Comparison of ENCODE assay signal across 22 cellular contexts in the genomic region with DNA sequence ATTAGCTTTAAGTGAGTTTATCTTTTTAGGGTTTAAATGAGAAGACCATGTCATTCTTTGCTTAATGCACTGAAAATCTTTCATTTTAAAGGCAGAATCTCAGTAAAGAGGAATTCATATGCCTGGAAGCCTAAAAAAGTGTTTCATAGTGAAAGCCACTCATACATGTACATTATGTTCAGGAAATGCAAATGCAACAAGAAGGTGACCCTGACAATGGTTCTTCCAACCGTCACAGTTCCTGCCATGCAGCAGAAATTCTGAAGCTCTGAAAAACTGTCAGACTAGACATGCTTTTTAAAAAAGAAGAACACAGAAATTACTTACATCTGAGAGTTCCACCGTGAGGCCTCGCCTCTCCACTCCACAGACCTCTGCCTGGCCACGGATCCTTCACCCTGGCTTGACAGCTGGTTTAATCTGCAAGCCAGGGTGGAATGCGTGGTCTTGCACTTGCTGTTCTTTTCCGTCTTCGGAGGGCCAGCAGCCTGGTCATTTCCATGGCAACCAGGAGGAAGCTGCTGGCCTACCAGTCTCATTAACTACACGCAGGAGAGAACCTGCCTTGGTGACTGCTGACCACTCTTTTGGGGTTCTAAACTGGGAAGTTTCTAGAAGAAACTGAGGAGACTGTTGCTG. TPM values are rescaled to one million over a fixed set of nuclear protein-coding genes. Genes with fewer than 3 reads are reported as not detected.
DNase-seq lines count a peak whose midpoint lies in the region; ATAC-seq and TF ChIP-seq lines count a peak whose summit lies in the region.
"Had no signal": no experiment of that assay in that cellular context is flagged by ENCODE, and none has a peak within 500 bp of the region (broad histone marks: within the 10 kb centered on the region; RNA-seq: fewer than 3 reads in every experiment).

No MANE protein-coding gene starts in this region.

- peaks cover 3 to 4% of the 10 kb centered on the region in 2 experiments; a peak in 2 of 5 replicates for H3K9me3 Mint-ChIP-seq in H9
- peaks cover 8% of the 10 kb centered on the region for H3K9me3 Mint-ChIP-seq in progenitor cell of endocrine pancreas (ENCODE audit: low read depth)
- no peaks in the 10 kb centered on the region for H3K9me3 Mint-ChIP-seq in activated CD8-positive, alpha-beta memory T cell treated with anti-CD3 and anti-CD28 coated beads, Interleukin-2, amount 10 ng/mL, durations not matched to agents 7 days and 5 days (ENCODE audit: low read depth)
- H3K9me3 Mint-ChIP-seq: activated naive CD4-positive, alpha-beta T cell treated with anti-CD3 and anti-CD28 coated beads, Interleukin-2, amount 50 U/mL, for 72 hours had no signal

- WGBS in H9 (ENCODE audit: extremely low coverage, insufficient read length, low lambda C conversion rate) = no CpG with 5 or more reads among the region's 8 CpGs

- H2AK5ac ChIP-seq in H9 (ENCODE audit: insufficient read length, low read length) = no peak overlapping the region

- no peak overlapping the region for H3K18ac ChIP-seq in H9 (ENCODE audit: insufficient read length, low read depth, low read length)

- no peaks in the 10 kb centered on the region for H3K36me3 ChIP-seq in SJCRH30
- H3K36me3 ChIP-seq: pancreas, spleen had no signal

- DNase-seq in H9 = peak; percentile 46
- DNase-seq in SJCRH30 = peak; percentile 68 to 70
- peak; percentile 52 for DNase-seq in iPS-NIHi11 (ENCODE audit: low spot score)
- DNase-seq in progenitor cell of endocrine pancreas (ENCODE audit: low spot score, unreplicated experiment) = peak; percentile 26
- no peak for DNase-seq in hepatic stellate cell (ENCODE audit: low spot score)
- no peak for DNase-seq in NCI-H2196 (lab: John Stamatoyannopoulos, UW; ENCODE audit: unreplicated experiment)
- no peak for DNase-seq in activated CD8-positive, alpha-beta memory T cell treated with anti-CD3 and anti-CD28 coated beads, Interleukin-2, amount 10 ng/mL, durations not matched to agents 7 days and 5 days
- DNase-seq: activated CD4-positive, alpha-beta T cell treated with anti-CD3 and anti-CD28 coated beads for 4 hours; activated T-cell treated with anti-CD3 and anti-CD28 coated beads, Interleukin-2, amount 50 U/mL, for 1 hour; DMS53; foreskin keratinocyte; HCEC 1CT; mesenchymal stem cell; NCI-H2171 treated with DMSO at 0.1 percent for 48 hours; SHP77; spleen; stimulated activated naive CD4-positive, alpha-beta T cell treated with Interleukin-2 at 50 U/mL for 16 hours; trophoblast cell had no signal

- no peak overlapping the region for H2BK15ac ChIP-seq in H9 (ENCODE audit: low read depth, low read length)

- no peak overlapping the region for H3K23ac ChIP-seq in H9 (ENCODE audit: insufficient read length, low read depth, low read length)

- CTCF ChIA-PET in activated CD8-positive, alpha-beta memory T cell treated with anti-CD3 and anti-CD28 coated beads, Interleukin-2, amount 10 ng/mL, durations not matched to agents 7 days and 5 days (lab: Charles Lee) = interaction anchor here (1.1 to 1.7 kb wide), 3 partner anchors 12 to 160 kb away, joined by 3 to 4 read pairs (median 4); no protein-coding TSS in a partner anchor

- H4K20me1 ChIP-seq in H9 (ENCODE audit: control insufficient read depth, insufficient read depth, insufficient read length) = no peaks in the 10 kb centered on the region

- no peak overlapping the region for H3K4me3 Mint-ChIP-seq in H9
- peak overlapping the region; percentile 24 for H3K4me3 Mint-ChIP-seq in progenitor cell of endocrine pancreas (ENCODE audit: low read depth)
- no peak overlapping the region for H3K4me3 Mint-ChIP-seq in activated CD8-positive, alpha-beta memory T cell treated with anti-CD3 and anti-CD28 coated beads, Interleukin-2, amount 10 ng/mL, durations not matched to agents 7 days and 5 days

- H3K36me3 Mint-ChIP-seq in H9 (ENCODE audit: insufficient read depth in 1 of 3, low read depth in 3 of 3) (no peaks in the 10 kb centered on the region), progenitor cell of endocrine pancreas (ENCODE audit: insufficient read depth) (peaks cover 1% of the 10 kb centered on the region)
- no peaks in the 10 kb centered on the region for H3K36me3 Mint-ChIP-seq in activated CD8-positive, alpha-beta memory T cell treated with anti-CD3 and anti-CD28 coated beads, Interleukin-2, amount 10 ng/mL, durations not matched to agents 7 days and 5 days

- TF ChIP-seq CTCF in H9 (conservative IDR thresholded peaks at IDR 0.05) (no peak), progenitor cell of endocrine pancreas (IDR thresholded peaks at IDR 0.05; ENCODE audit: unreplicated experiment) (no peak)

- H3K4me1 ChIP-seq in H9 (ENCODE audit: insufficient read depth, low read length) = no peaks in the 10 kb centered on the region
- no peaks in the 10 kb centered on the region for H3K4me1 ChIP-seq in SJCRH30
- H3K4me1 ChIP-seq: foreskin keratinocyte had no signal

- H4K5ac ChIP-seq in H9 (ENCODE audit: insufficient read length, low read depth, low read length) = no peak overlapping the region

- no peak overlapping the region for H3K4me2 ChIP-seq in H9 (ENCODE audit: insufficient read depth, insufficient read length, low read length)

- H3K27ac ChIP-seq in H9 (ENCODE audit: insufficient read length, low read depth, low read length) (no peak overlapping the region), SJCRH30 (no peak overlapping the region)
- H3K27ac ChIP-seq: C4-2B, foreskin keratinocyte had no signal

- no peak overlapping the region for H3K4me3 ChIP-seq in SJCRH30

- no peak overlapping the region for H2BK5ac ChIP-seq in H9 (ENCODE audit: insufficient read length, low read length)

- H3K79me2 ChIP-seq in H9 (ENCODE audit: insufficient read depth, low read length) = no peaks in the 10 kb centered on the region

- H4K91ac ChIP-seq in H9 (ENCODE audit: insufficient read length, low read depth, low read length) = no peak overlapping the region

- no peaks in the 10 kb centered on the region for H3K79me1 ChIP-seq in H9 (ENCODE audit: insufficient read depth, low read depth, low read length, poor library complexity, severe bottlenecking)

- H4K8ac ChIP-seq in H9 (replicated peaks; ENCODE audit: insufficient read length, low read depth, low read length) = no peak overlapping the region

- H3K4me1 Mint-ChIP-seq in H9 (peaks cover 6 to 11% of the 10 kb centered on the region in 2 experiments), progenitor cell of endocrine pancreas (ENCODE audit: low read depth) (peaks cover 32% of the 10 kb centered on the region)
- H3K4me1 Mint-ChIP-seq in activated CD8-positive, alpha-beta memory T cell treated with anti-CD3 and anti-CD28 coated beads, Interleukin-2, amount 10 ng/mL, durations not matched to agents 7 days and 5 days = peaks cover 3% of the 10 kb centered on the region

- no peaks in the 10 kb centered on the region for H3K27me3 Mint-ChIP-seq in H9 (ENCODE audit: low read depth)
- H3K27me3 Mint-ChIP-seq in progenitor cell of endocrine pancreas = peaks cover 3% of the 10 kb centered on the region
- H3K27me3 Mint-ChIP-seq in activated CD8-positive, alpha-beta memory T cell treated with anti-CD3 and anti-CD28 coated beads, Interleukin-2, amount 10 ng/mL, durations not matched to agents 7 days and 5 days = no peaks in the 10 kb centered on the region

- no peak overlapping the region for H3K27ac Mint-ChIP-seq in H9
- H3K27ac Mint-ChIP-seq in progenitor cell of endocrine pancreas = peak overlapping the region; percentile 57
- no peak overlapping the region for H3K27ac Mint-ChIP-seq in activated CD8-positive, alpha-beta memory T cell treated with anti-CD3 and anti-CD28 coated beads, Interleukin-2, amount 10 ng/mL, durations not matched to agents 7 days and 5 days
- H3K27ac Mint-ChIP-seq: activated naive CD4-positive, alpha-beta T cell treated with anti-CD3 and anti-CD28 coated beads, Interleukin-2, amount 50 U/mL, for 72 hours had no signal

- H2AFZ ChIP-seq in H9 (ENCODE audit: low read length) = no peak overlapping the region

- H3T11ph ChIP-seq in H9 (ENCODE audit: low read length) = no peak overlapping the region

- H2BK120ac ChIP-seq in H9 (ENCODE audit: low read depth, low read length, poor library complexity, severe bottlenecking) = no peak overlapping the region

- no peak overlapping the region for H2BK12ac ChIP-seq in H9 (ENCODE audit: insufficient read length, low read depth, low read length)

- no peaks in the 10 kb centered on the region for H3K9me3 ChIP-seq in H9 (ENCODE audit: control insufficient read depth, low read depth, low read length)
- no peaks in the 10 kb centered on the region for H3K9me3 ChIP-seq in SJCRH30 (replicated peaks)
- H3K9me3 ChIP-seq: pancreas had no signal

- H3K9ac ChIP-seq in H9 (ENCODE audit: extremely low read depth, insufficient read length, low read length) = no peak overlapping the region

- H3K56ac ChIP-seq in H9 (ENCODE audit: insufficient read length, low read depth, low read length) = no peak overlapping the region

- H2BK20ac ChIP-seq in H9 (ENCODE audit: low read depth, low read length, poor library complexity, severe bottlenecking) = no peak overlapping the region

- no peaks in the 10 kb centered on the region for H3K27me3 ChIP-seq in H9 (ENCODE audit: insufficient read depth, low read length)
- no peaks in the 10 kb centered on the region for H3K27me3 ChIP-seq in SJCRH30
- H3K27me3 ChIP-seq: foreskin keratinocyte, pancreas, spleen had no signal

- no peak overlapping the region for H3K14ac ChIP-seq in H9 (ENCODE audit: insufficient read depth, low read length)

- ATAC-seq in GM21526 (IDR thresholded peaks at IDR 0.05; ENCODE audit: low FRiP score, unreplicated experiment) = no peak
- no peak for ATAC-seq in activated CD8-positive, alpha-beta memory T cell treated with anti-CD3 and anti-CD28 coated beads, Interleukin-2, amount 10 ng/mL, durations not matched to agents 7 days and 5 days
- ATAC-seq: activated naive CD4-positive, alpha-beta T cell treated with anti-CD3 and anti-CD28 coated beads, Interleukin-2, amount 50 U/mL, for 72 hours; foreskin keratinocyte had no signal

- H3K23me2 ChIP-seq in H9 (ENCODE audit: insufficient read length, low read depth, low read length, poor library complexity, severe bottlenecking) = no peaks in the 10 kb centered on the region

- H3K4ac ChIP-seq in H9 (ENCODE audit: low read depth, low read length) = no peak overlapping the region

RNA-seq across cellular contexts. Expression of a gene that starts 41.8 kb away (rescaled TPM):
- total RNA-seq in H9 (2021) (63.6 and 65.3 TPM in 2 replicates), progenitor cell of endocrine pancreas (97.7 and 98.1 TPM in 2 replicates)
- total RNA-seq in SJCRH30 (2014; rRNA removed; shearing (Covaris generic)) = 67.5 and 81.7 TPM in 2 replicates
- 10 to 100 TPM; 49.6 to 58.3 TPM for total RNA-seq in activated CD8-positive, alpha-beta memory T cell treated with anti-CD3 and anti-CD28 coated beads, Interleukin-2, amount 10 ng/mL, durations not matched to agents 7 days and 5 days

Comparison
In these comparisons a context has a peak if more than half of its experiments do, and no peak if none do; other contexts are left out.
1. DNase-seq: peak in H9 (single experiment), SJCRH30 (2 of 2), iPS-NIHi11 (single experiment) and progenitor cell of endocrine pancreas (single experiment); none in hepatic stellate cell (single experiment), NCI-H2196 (single experiment) and activated CD8-positive, alpha-beta memory T cell treated with anti-CD3 and anti-CD28 coated beads, Interleukin-2, amount 10 ng/mL, durations not matched to agents 7 days and 5 days (single experiment).